ENCODE assay signal across 2 cellular contexts in the genomic region with DNA sequence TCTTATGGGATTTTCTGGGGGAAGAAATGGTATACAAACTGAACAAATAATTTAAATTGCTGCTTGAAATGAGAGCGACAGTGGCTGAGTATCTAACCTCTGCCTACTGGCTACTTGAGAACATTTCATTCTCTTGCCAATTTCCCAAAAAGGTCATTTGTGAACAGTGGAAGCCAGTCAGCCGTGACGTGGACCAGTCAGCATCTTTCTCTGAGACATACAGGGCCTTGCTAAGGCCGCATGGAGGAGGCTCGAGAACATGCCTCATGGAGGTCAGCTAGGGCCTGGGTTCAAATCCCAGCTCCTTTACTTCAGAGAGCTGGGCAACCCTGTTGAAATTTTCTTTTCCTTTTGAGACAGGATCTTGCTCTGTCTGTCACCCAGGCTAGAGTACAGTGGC.
TF ChIP-seq lines count a peak whose summit lies in the region.

No MANE protein-coding gene starts in this region.

TF ChIP-seq in endothelial cell of umbilical vein, 7 proteins besides CTCF, POLR2A, EP300 and RAD21:
- TF ChIP-seq, protein P1, sequence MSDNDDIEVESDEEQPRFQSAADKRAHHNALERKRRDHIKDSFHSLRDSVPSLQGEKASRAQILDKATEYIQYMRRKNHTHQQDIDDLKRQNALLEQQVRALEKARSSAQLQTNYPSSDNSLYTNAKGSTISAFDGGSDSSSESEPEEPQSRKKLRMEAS (IDR thresholded peaks at IDR 0.05; ENCODE audit: insufficient read depth, insufficient read length): no peak
- TF ChIP-seq EZH2 (IDR thresholded peaks at IDR 0.05; ENCODE audit: borderline replicate concordance, low read depth, low read length, severe bottlenecking) (no peak), GATA2 (IDR thresholded peaks at IDR 0.05; ENCODE audit: insufficient read depth, insufficient read length, low read depth, low read length) (no peak), POLR2AphosphoS5 (IDR thresholded peaks at IDR 0.05; ENCODE audit: insufficient read depth, low read depth, low read length) (no peak), MYC (IDR thresholded peaks at IDR 0.05; ENCODE audit: low read depth, low read length) (no peak), FOS (IDR thresholded peaks at IDR 0.05; ENCODE audit: borderline replicate concordance, insufficient read depth, low read length) (no peak), JUN (IDR thresholded peaks at IDR 0.05; ENCODE audit: borderline replicate concordance, insufficient read depth, insufficient read length, low read depth) (no peak)
TF ChIP-seq in endothelial cell of umbilical vein: peak in this region for 0.

TF ChIP-seq in SK-N-SH, 30 proteins besides CTCF, POLR2A, EP300 and RAD21:
- TF ChIP-seq, protein P2, sequence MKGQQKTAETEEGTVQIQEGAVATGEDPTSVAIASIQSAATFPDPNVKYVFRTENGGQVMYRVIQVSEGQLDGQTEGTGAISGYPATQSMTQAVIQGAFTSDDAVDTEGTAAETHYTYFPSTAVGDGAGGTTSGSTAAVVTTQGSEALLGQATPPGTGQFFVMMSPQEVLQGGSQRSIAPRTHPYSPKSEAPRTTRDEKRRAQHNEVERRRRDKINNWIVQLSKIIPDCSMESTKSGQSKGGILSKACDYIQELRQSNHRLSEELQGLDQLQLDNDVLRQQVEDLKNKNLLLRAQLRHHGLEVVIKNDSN (IDR thresholded peaks at IDR 0.05; ENCODE audit: borderline replicate concordance, low read depth): no peak
- TF ChIP-seq TCF12 (IDR thresholded peaks at IDR 0.05) (no peak), GABPA (IDR thresholded peaks at IDR 0.05; ENCODE audit: low read depth) (no peak), GATA2 (CRISPR knock-in tag; IDR thresholded peaks at IDR 0.05) (no peak), CHD2 (IDR thresholded peaks at IDR 0.05; ENCODE audit: low read length, partially characterized antibody) (no peak)
- TF ChIP-seq, protein P1 (IDR thresholded peaks at IDR 0.05; ENCODE audit: low read depth): no peak
TF ChIP-seq in SK-N-SH: peak in this region for 0.
